In the genomic region with DNA sequence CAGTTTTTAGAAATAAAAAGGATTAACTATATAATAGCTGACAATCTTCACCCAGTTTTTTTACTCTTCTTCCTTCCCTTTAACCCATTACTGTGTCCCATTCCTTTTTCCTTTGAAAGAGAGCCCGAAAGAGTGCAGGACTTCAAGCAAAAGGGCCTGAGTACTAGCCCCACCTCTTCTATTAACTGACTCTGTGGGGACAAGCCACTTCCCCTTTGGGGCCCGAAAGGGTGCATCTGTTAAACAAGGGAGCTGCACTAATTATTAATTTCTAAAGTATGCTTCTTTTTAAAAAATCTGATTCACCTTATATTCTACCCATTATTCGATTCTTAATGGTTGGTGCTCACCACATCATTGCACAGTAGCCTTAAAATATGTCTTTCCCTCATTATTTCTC, we compare ENCODE assay signal across 8 cellular contexts. TPM values are rescaled to one million over a fixed set of nuclear protein-coding genes. Genes with fewer than 3 reads are reported as not detected.
DNase-seq lines count a peak whose midpoint lies in the region; ATAC-seq and TF ChIP-seq lines count a peak whose summit lies in the region.

No MANE protein-coding gene starts in this region.

- peak overlapping the region; percentile 96; the same call in 1 of the 2 replicates for H3K9ac ChIP-seq in OCI-LY3 (ENCODE audit: low read length)
- H3K9ac ChIP-seq in iPS-18a (ENCODE audit: low read length): no peak overlapping the region

- H3K27me3 ChIP-seq in CD4-positive, CD25-positive, alpha-beta regulatory T cell (ENCODE audit: control insufficient read depth, insufficient read depth, low read length): no peaks in the 10 kb centered on the region
- H3K27me3 ChIP-seq in OCI-LY3 (ENCODE audit: low read depth, low read length): no peaks in the 10 kb centered on the region
- H3K27me3 ChIP-seq in iPS-18a (ENCODE audit: control insufficient read depth, insufficient read depth, low read length): peaks cover 16% of the 10 kb centered on the region
- no peaks in the 10 kb centered on the region for H3K27me3 ChIP-seq in HAP-1 (ENCODE audit: low read depth)

- peaks cover 0 to 3% (median 0%) of the 10 kb centered on the region in 7 donors for H3K9me3 Mint-ChIP-seq in CD4-positive, CD25-positive, alpha-beta regulatory T cell

- no peak for ATAC-seq in CD4-positive, CD25-positive, alpha-beta regulatory T cell (ENCODE audit: low read depth in 2 of 2)
- ATAC-seq in GM21381 (IDR thresholded peaks at IDR 0.05; ENCODE audit: unreplicated experiment): peak; percentile 35
- no peak for ATAC-seq in left lobe of liver

- peak overlapping the region; percentile 77 for H3K4me3 ChIP-seq in CD4-positive, CD25-positive, alpha-beta regulatory T cell (ENCODE audit: low read depth, low read length)
- H3K4me3 ChIP-seq in OCI-LY3 (ENCODE audit: low read length): peak overlapping the region; percentile 99
- H3K4me3 ChIP-seq in iPS-18a (ENCODE audit: low read length): peak overlapping the region; percentile 92
- H3K4me3 ChIP-seq in HAP-1: no peak overlapping the region

- H2AFZ ChIP-seq in OCI-LY3 (ENCODE audit: low read depth, low read length): no peak overlapping the region

- peak overlapping the region; percentile 94 to 97 (median 94) for H3K4me3 Mint-ChIP-seq in CD4-positive, CD25-positive, alpha-beta regulatory T cell

- H3K27ac ChIP-seq in CD4-positive, CD25-positive, alpha-beta regulatory T cell (ENCODE audit: insufficient read depth, low read length, poor library complexity, severe bottlenecking): peak overlapping the region; percentile 42
- H3K27ac ChIP-seq in OCI-LY3 (ENCODE audit: low read length) (peak overlapping the region; percentile 3; the same call in 1 of the 2 replicates), iPS-18a (ENCODE audit: low read length) (no peak overlapping the region)

- peaks cover 34% of the 10 kb centered on the region for H4K20me1 ChIP-seq in OCI-LY3 (ENCODE audit: insufficient read depth, low read length)

- peaks cover 90% of the 10 kb centered on the region for H3K79me2 ChIP-seq in OCI-LY3 (ENCODE audit: low read length)

- H3K4me1 Mint-ChIP-seq in CD4-positive, CD25-positive, alpha-beta regulatory T cell: peaks cover 56 to 86% (median 67%) of the 10 kb centered on the region in 4 donors

- peak overlapping the region; percentile 93 for H3K4me2 ChIP-seq in OCI-LY3 (ENCODE audit: low read length)

- H3K4me1 ChIP-seq in CD4-positive, CD25-positive, alpha-beta regulatory T cell (ENCODE audit: control insufficient read depth, insufficient read depth, low read length, poor library complexity, severe bottlenecking): peaks cover 70% of the 10 kb centered on the region
- H3K4me1 ChIP-seq in OCI-LY3 (ENCODE audit: low read length): peaks cover 44% of the 10 kb centered on the region
- peaks cover 29% of the 10 kb centered on the region for H3K4me1 ChIP-seq in iPS-18a (ENCODE audit: control insufficient read depth, low read depth, low read length)
- H3K4me1 ChIP-seq in HAP-1: peaks cover 33% of the 10 kb centered on the region

- in situ Hi-C loops in HAP-1 (cut with MboI; ENCODE audit: low sequenced_read_pairs): no loop called here

- H3K36me3 ChIP-seq in CD4-positive, CD25-positive, alpha-beta regulatory T cell (ENCODE audit: control insufficient read depth, insufficient read depth, low read length): no peaks in the 10 kb centered on the region
- no peaks in the 10 kb centered on the region for H3K36me3 ChIP-seq in OCI-LY3 (replicated peaks; ENCODE audit: low read depth, low read length)
- no peaks in the 10 kb centered on the region for H3K36me3 ChIP-seq in iPS-18a (ENCODE audit: control insufficient read depth, low read depth, low read length)
- H3K36me3 ChIP-seq in HAP-1 (replicated peaks): no peaks in the 10 kb centered on the region

- no peaks in the 10 kb centered on the region for H3K9me3 ChIP-seq in CD4-positive, CD25-positive, alpha-beta regulatory T cell (ENCODE audit: control insufficient read depth in 2 of 2, low read length in 2 of 2)
- H3K9me3 ChIP-seq in OCI-LY3 (ENCODE audit: insufficient read depth, low read length) (no peaks in the 10 kb centered on the region), iPS-18a (ENCODE audit: control insufficient read depth, low read depth, low read length) (no peaks in the 10 kb centered on the region), HAP-1 (no peaks in the 10 kb centered on the region)

- DNase-seq in CD4-positive, CD25-positive, alpha-beta regulatory T cell: peak in 1 of 3 donors; percentile 37
- DNase-seq in SHP77 (lab: John Stamatoyannopoulos, UW) (no peak), left lobe of liver (ENCODE audit: low spot score) (no peak), HAP-1 (ENCODE audit: low spot score in 2 of 2) (no peak), ureter (ENCODE audit: low spot score) (no peak)

- TF ChIP-seq CTCF in OCI-LY3 (IDR thresholded peaks at IDR 0.05; ENCODE audit: low read depth, low read length): no peak

- H3K36me3 Mint-ChIP-seq in CD4-positive, CD25-positive, alpha-beta regulatory T cell: peaks cover 3% of the 10 kb centered on the region

- no peaks in the 10 kb centered on the region for H3K27me3 Mint-ChIP-seq in CD4-positive, CD25-positive, alpha-beta regulatory T cell

- H3K27ac Mint-ChIP-seq in CD4-positive, CD25-positive, alpha-beta regulatory T cell: peak overlapping the region; percentile 89 to 97 (median 94)

RNA-seq across cellular contexts. Expression of a gene that starts 3.3 kb away (rescaled TPM):
- total RNA-seq in CD4-positive, CD25-positive, alpha-beta regulatory T cell: 60.9 TPM
- polyA plus RNA-seq in CD4-positive, CD25-positive, alpha-beta regulatory T cell: 1 to 10 TPM; 5.7 to 7.2 (median 6.1) TPM
- 17.7 TPM for total RNA-seq in left lobe of liver
- total RNA-seq in ureter: 58.2 TPM
